22 cellular contexts compared by ENCODE assay signal in the genomic region with DNA sequence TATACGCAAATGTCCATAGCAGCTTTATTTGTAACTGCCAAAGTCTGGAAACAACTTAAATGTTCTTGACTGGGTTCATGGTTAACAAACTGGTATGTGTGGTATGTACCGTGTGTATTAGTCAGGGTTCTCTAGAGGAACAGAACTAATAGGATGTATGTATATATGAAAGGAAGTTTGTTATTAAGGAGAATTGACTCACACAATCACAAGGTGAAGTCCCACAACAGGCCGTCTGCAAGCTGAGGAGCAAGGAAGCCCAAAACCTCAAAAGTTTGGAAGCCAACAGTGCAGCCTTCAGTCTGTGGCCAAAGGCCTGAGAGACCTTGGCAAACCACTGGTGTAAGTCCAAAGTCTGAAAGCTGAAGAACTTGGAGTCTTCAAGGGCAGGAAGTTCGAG.
DNase-seq lines count a peak whose midpoint lies in the region; ATAC-seq and TF ChIP-seq lines count a peak whose summit lies in the region.
"Had no signal": no experiment of that assay in that cellular context is flagged by ENCODE, and none has a peak within 500 bp of the region (broad histone marks: within the 10 kb centered on the region; RNA-seq: fewer than 3 reads in every experiment).

No MANE protein-coding gene starts in this region.

- H4K20me1 ChIP-seq in GM23248 (ENCODE audit: insufficient read depth) (no peaks in the 10 kb centered on the region), fibroblast of lung (ENCODE audit: control insufficient read depth, extremely low read depth, insufficient read depth, low read length) (no peaks in the 10 kb centered on the region)

- in situ Hi-C loops in GM23248 (cut with MboI) = no loop called here

- H3K4me2 ChIP-seq in GM23248 (ENCODE audit: unreplicated experiment) (no peak overlapping the region), fibroblast of lung (ENCODE audit: extremely low read depth, insufficient read depth, low read length) (no peak overlapping the region)

- WGBS in GM23248 (ENCODE audit: low coverage in 1 of 2, low lambda C conversion rate in 2 of 2, missing lambda C conversion rate in 2 of 2), 2 experiments = 26 to 28% methylated on average over 4 of the region's 4 CpGs

- H3K9me3 ChIP-seq in GM23248 (ENCODE audit: low read depth) (no peaks in the 10 kb centered on the region), RWPE2 (ENCODE audit: severe bottlenecking) (no peaks in the 10 kb centered on the region), fibroblast of lung (ENCODE audit: control insufficient read depth, insufficient read depth, low read depth, low read length) (no peaks in the 10 kb centered on the region)

- H3K4me1 ChIP-seq in GM23248 (ENCODE audit: insufficient read depth) = peaks cover 6% of the 10 kb centered on the region; the same call in 1 of the 2 replicates
- no peaks in the 10 kb centered on the region for H3K4me1 ChIP-seq in RWPE2 (ENCODE audit: insufficient read depth, poor library complexity, severe bottlenecking)
- no peaks in the 10 kb centered on the region for H3K4me1 ChIP-seq in fibroblast of lung (ENCODE audit: control insufficient read depth, extremely low read depth, insufficient read depth, low read length)
- H3K4me1 ChIP-seq: gastroesophageal sphincter, right atrium auricular region, tibial nerve had no signal

- TF ChIP-seq CTCF in RWPE2 (IDR thresholded peaks at IDR 0.05; ENCODE audit: poor library complexity, severe bottlenecking) (no peak), fibroblast of lung (conservative IDR thresholded peaks at IDR 0.05 in 1 of 2, IDR thresholded peaks at IDR 0.05 in 1 of 2; ENCODE audit: low read depth in 1 of 2, low read length in 2 of 2) (no peak)

- ATAC-seq in RWPE2 (ENCODE audit: low read depth) = peak; percentile 73
- no peak for ATAC-seq in HG02870 (IDR thresholded peaks at IDR 0.05; ENCODE audit: unreplicated experiment)
- ATAC-seq: CD8-positive, alpha-beta T cell; gastroesophageal sphincter; left ventricle myocardium superior had no signal

- H2AFZ ChIP-seq in GM23248 = peak overlapping the region; percentile 29
- no peak overlapping the region for H2AFZ ChIP-seq in fibroblast of lung (ENCODE audit: low read length)

- H3K4me3 ChIP-seq in GM23248 (no peak overlapping the region), RWPE2 (ENCODE audit: severe bottlenecking) (no peak overlapping the region), fibroblast of lung (replicated peaks in 1 of 4; ENCODE audit: control extremely low read depth in 1 of 4, insufficient read depth in 1 of 4, low read depth in 3 of 4, low read length in 4 of 4) (no peak overlapping the region)
- H3K4me3 ChIP-seq: gastroesophageal sphincter, right atrium auricular region, tibial nerve had no signal

- H3K9me2 ChIP-seq in GM23248 (ENCODE audit: insufficient read depth) = no peaks in the 10 kb centered on the region

- H3K36me3 ChIP-seq in GM23248 (ENCODE audit: low read depth) = no peaks in the 10 kb centered on the region
- no peaks in the 10 kb centered on the region for H3K36me3 ChIP-seq in RWPE2 (ENCODE audit: low read depth)
- no peaks in the 10 kb centered on the region for H3K36me3 ChIP-seq in fibroblast of lung (ENCODE audit: control insufficient read depth, insufficient read depth, low read length)
- H3K36me3 ChIP-seq: gastroesophageal sphincter, right atrium auricular region, tibial nerve had no signal

- H3F3A ChIP-seq in GM23248 (ENCODE audit: insufficient read depth) = peaks cover 10% of the 10 kb centered on the region; the same call in 1 of the 2 replicates

- H3K9ac ChIP-seq in GM23248 (no peak overlapping the region), fibroblast of lung (ENCODE audit: insufficient read depth, low read length) (no peak overlapping the region)

- DNase-seq in GM23248 (peak; percentile 22), RWPE2 (ENCODE audit: low spot score) (no peak), fibroblast of lung (ENCODE audit: low read depth in 2 of 2) (peak; percentile 4 to 43), myocyte (ENCODE audit: low read depth) (peak; percentile 8), hippocampal formation (lab: John Stamatoyannopoulos, UW) (no peak), GM19238 (ENCODE audit: insufficient read length, low spot score) (no peak), SHP77 treated with DMSO at 0.1 percent for 48 hours (lab: John Stamatoyannopoulos, UW) (no peak)
- DNase-seq: activated CD4-positive, alpha-beta T cell treated with anti-CD3 and anti-CD28 coated beads, Interleukin-2, amount 50 U/mL, for 4 hours; activated gamma-delta T cell treated with Interleukin-2 at 50 U/mL for 16 hours; amygdala; CD8-positive, alpha-beta T cell; Kasumi-1; left ventricle myocardium superior; NCI-H1417; NCI-H69; nucleus accumbens; stimulated activated naive CD4-positive, alpha-beta T cell treated with Interleukin-2 at 50 U/mL for 16 hours had no signal

- H3K79me2 ChIP-seq in GM23248 (ENCODE audit: insufficient read depth) (no peaks in the 10 kb centered on the region), fibroblast of lung (ENCODE audit: control insufficient read depth, insufficient read depth, low read length) (no peaks in the 10 kb centered on the region)

- H3K27ac ChIP-seq in GM23248 (0 out of 2 replicates have a peak overlapping the region, but pooled peaks have one; percentile 3), RWPE2 (ENCODE audit: poor library complexity, severe bottlenecking) (no peak overlapping the region), fibroblast of lung (ENCODE audit: insufficient read depth, low read length) (no peak overlapping the region)
- H3K27ac ChIP-seq: gastroesophageal sphincter, right atrium auricular region, tibial nerve, VCaP had no signal

- H3K27me3 ChIP-seq in GM23248 (replicated peaks; ENCODE audit: insufficient read depth) (no peaks in the 10 kb centered on the region), RWPE2 (ENCODE audit: insufficient read depth, poor library complexity, severe bottlenecking) (no peaks in the 10 kb centered on the region), fibroblast of lung (ENCODE audit: control insufficient read depth, insufficient read depth, low read length) (no peaks in the 10 kb centered on the region)
- H3K27me3 ChIP-seq: gastroesophageal sphincter, right atrium auricular region, tibial nerve had no signal

Comparison
In these comparisons a context has a peak if more than half of its experiments do, and no peak if none do; other contexts are left out.
1. DNase-seq: peak in GM23248 (single experiment), fibroblast of lung (2 of 2) and myocyte (single experiment); none in RWPE2 (single experiment), hippocampal formation (0 of 2), GM19238 (single experiment) and SHP77 treated with DMSO at 0.1 percent for 48 hours (single experiment).